Comparison of ENCODE assay signal across 1 cellular context in genomic region chr1:110055493-110056283, GRCh38.
TF ChIP-seq lines count a peak whose summit lies in the region.

No MANE protein-coding gene starts in this region.

TF ChIP-seq in HepG2, 621 proteins besides CTCF, POLR2A, EP300 and RAD21:
- TF ChIP-seq MAFK (conservative IDR thresholded peaks at IDR 0.05 in 1 of 2, IDR thresholded peaks at IDR 0.05 in 1 of 2; ENCODE audit: low read length in 2 of 2) = no peak
- TF ChIP-seq ZNF883 (CRISPR knock-in tag; IDR thresholded peaks at IDR 0.05; ENCODE audit: not compliant biosample characterization) = no peak
- TF ChIP-seq ZKSCAN8 (CRISPR knock-in tag; IDR thresholded peaks at IDR 0.05; ENCODE audit: borderline replicate concordance) = no peak
- no peak for TF ChIP-seq GRHL1 (CRISPR knock-in tag; conservative IDR thresholded peaks at IDR 0.05)
- no peak for TF ChIP-seq DBP (CRISPR knock-in tag; IDR thresholded peaks at IDR 0.05; ENCODE audit: not compliant biosample characterization)
- no peak for TF ChIP-seq ZBTB10 (CRISPR knock-in tag; IDR thresholded peaks at IDR 0.05; ENCODE audit: borderline replicate concordance)
- no peak for TF ChIP-seq ZNF570 (CRISPR knock-in tag; IDR thresholded peaks at IDR 0.05; ENCODE audit: borderline replicate concordance)
- TF ChIP-seq SKI (IDR thresholded peaks at IDR 0.05; ENCODE audit: partially characterized antibody) = no peak
- TF ChIP-seq NR2F2 (IDR thresholded peaks at IDR 0.05; ENCODE audit: borderline replicate concordance, low read depth) = no peak
- TF ChIP-seq BATF2 (CRISPR knock-in tag; IDR thresholded peaks at IDR 0.05) = no peak
- TF ChIP-seq CCDC6 (CRISPR knock-in tag; IDR thresholded peaks at IDR 0.05) = no peak
- TF ChIP-seq ZFP36L2 (CRISPR knock-in tag; IDR thresholded peaks at IDR 0.05) = no peak
- TF ChIP-seq NFATC3 (CRISPR knock-in tag; IDR thresholded peaks at IDR 0.05) = no peak
- TF ChIP-seq MBD4 (IDR thresholded peaks at IDR 0.05; ENCODE audit: borderline replicate concordance, low read length) = no peak
- TF ChIP-seq ZNF792 (CRISPR knock-in tag; IDR thresholded peaks at IDR 0.05) = no peak
- TF ChIP-seq LBX2 (CRISPR knock-in tag; IDR thresholded peaks at IDR 0.05; ENCODE audit: borderline replicate concordance) = no peak
- no peak for TF ChIP-seq ZNF354B (CRISPR knock-in tag; IDR thresholded peaks at IDR 0.05)
- no peak for TF ChIP-seq ZNF205 (CRISPR knock-in tag; IDR thresholded peaks at IDR 0.05)
- TF ChIP-seq ZNF782 (CRISPR knock-in tag; IDR thresholded peaks at IDR 0.05; ENCODE audit: borderline replicate concordance) = no peak
